ENCODE assay signal across 1 cellular context in the genomic region with DNA sequence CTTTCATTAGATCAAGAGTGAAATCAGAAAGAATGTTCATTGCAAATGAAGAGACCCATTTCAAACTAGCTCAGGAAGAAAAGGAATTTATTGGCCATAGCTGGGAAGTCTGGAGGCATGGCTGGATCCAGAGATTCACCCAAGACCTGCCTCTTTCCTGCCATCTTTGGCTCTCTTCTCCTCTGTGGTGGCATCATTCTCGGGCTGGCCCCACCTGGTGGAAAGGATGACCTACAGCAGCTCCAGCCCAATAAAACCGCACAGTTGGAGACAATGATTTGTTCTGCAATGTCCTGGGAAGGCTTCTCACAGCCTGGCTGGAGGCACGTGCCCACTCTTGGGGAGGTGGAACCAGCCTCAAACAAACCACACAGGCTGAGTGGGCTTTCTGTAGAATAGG.
TF ChIP-seq lines count a peak whose summit lies in the region.

No MANE protein-coding gene starts in this region.

TF ChIP-seq in SK-N-SH treated with all-trans-retinoic acid at 6 μM for 48 hours, 23 proteins besides CTCF, POLR2A, EP300 and RAD21 (continued from another document):
- TF ChIP-seq TOX (CRISPR knock-in tag; IDR thresholded peaks at IDR 0.05; ENCODE audit: borderline replicate concordance): no peak
